19 cellular contexts compared by ENCODE assay signal in genomic region chr2:148907085-148907785, GRCh38.
"Had no signal": no experiment of that assay in that cellular context is flagged by ENCODE, and none has a peak within 500 bp of the region (broad histone marks: within the 10 kb centered on the region; RNA-seq: fewer than 3 reads in every experiment).

No MANE protein-coding gene starts in this region.

- H3K27me3 Mint-ChIP-seq: activated CD8-positive, alpha-beta memory T cell treated with anti-CD3 and anti-CD28 coated beads, Interleukin-2, amount 10 ng/mL, durations not matched to agents 7 days and 5 days; activated T-cell treated with anti-CD3 and anti-CD28 coated beads, Interleukin-2, amount 50 U/mL, for 24 hours; stimulated activated memory B cell treated with anti-CD40 and anti-IgM and Interleukin-4, amounts not matched to agents 10 μg/mL and 1 μg/mL and 100 μg/mL, for 72 hours; T-helper 17 cell had no signal

- H3K27ac Mint-ChIP-seq: activated CD8-positive, alpha-beta memory T cell treated with anti-CD3 and anti-CD28 coated beads, Interleukin-2, amount 10 ng/mL, durations not matched to agents 7 days and 5 days; activated naive CD8-positive, alpha-beta T cell; activated T-cell treated with anti-CD3 and anti-CD28 coated beads, Interleukin-2, amount 50 U/mL, for 24 hours; dendritic cell treated with granulocyte-macrophage colony-stimulating factor and Interleukin-4, amounts not matched to agents 40 ng/mL and 50 ng/mL, for 4 days; effector memory CD8-positive, alpha-beta T cell; stimulated activated memory B cell treated with anti-CD40 and anti-IgM and Interleukin-4, amounts not matched to agents 10 μg/mL and 1 μg/mL and 100 μg/mL, for 72 hours; T-helper 17 cell had no signal

- H3K4me3 Mint-ChIP-seq: activated CD8-positive, alpha-beta memory T cell treated with anti-CD3 and anti-CD28 coated beads, Interleukin-2, amount 10 ng/mL, durations not matched to agents 7 days and 5 days; activated naive CD8-positive, alpha-beta T cell; activated T-cell treated with anti-CD3 and anti-CD28 coated beads, Interleukin-2, amount 50 U/mL, for 24 hours; dendritic cell treated with granulocyte-macrophage colony-stimulating factor and Interleukin-4, amounts not matched to agents 40 ng/mL and 50 ng/mL, for 4 days; effector memory CD8-positive, alpha-beta T cell; stimulated activated memory B cell treated with anti-CD40 and anti-IgM and Interleukin-4, amounts not matched to agents 10 μg/mL and 1 μg/mL and 100 μg/mL, for 72 hours; T-helper 17 cell had no signal

- H3K4me2 ChIP-seq: hepatocyte had no signal

- H3K79me2 ChIP-seq: hepatocyte had no signal

- H3K4me1 Mint-ChIP-seq: activated CD8-positive, alpha-beta memory T cell treated with anti-CD3 and anti-CD28 coated beads, Interleukin-2, amount 10 ng/mL, durations not matched to agents 7 days and 5 days; stimulated activated memory B cell treated with anti-CD40 and anti-IgM and Interleukin-4, amounts not matched to agents 10 μg/mL and 1 μg/mL and 100 μg/mL, for 72 hours had no signal

- H3K27me3 ChIP-seq: brain microvascular endothelial cell, gastroesophageal sphincter, hepatocyte, neutrophil, right atrium auricular region had no signal

- H3K9me3 Mint-ChIP-seq: activated T-cell treated with anti-CD3 and anti-CD28 coated beads, Interleukin-2, amount 50 U/mL, for 24 hours; dendritic cell treated with granulocyte-macrophage colony-stimulating factor and Interleukin-4, amounts not matched to agents 40 ng/mL and 50 ng/mL, for 4 days; effector memory CD8-positive, alpha-beta T cell had no signal

- H3K4me1 ChIP-seq: gastroesophageal sphincter, right atrium auricular region, tibial nerve had no signal

- H3K36me3 ChIP-seq: brain microvascular endothelial cell, gastroesophageal sphincter, neutrophil, right atrium auricular region, tibial nerve had no signal

- ATAC-seq: activated CD8-positive, alpha-beta memory T cell treated with anti-CD3 and anti-CD28 coated beads, Interleukin-2, amount 10 ng/mL, durations not matched to agents 7 days and 5 days; effector memory CD8-positive, alpha-beta T cell; gastroesophageal sphincter; stimulated activated memory B cell treated with anti-CD40 and anti-IgM and Interleukin-4, amounts not matched to agents 10 μg/mL and 1 μg/mL and 100 μg/mL, for 72 hours; T-helper 17 cell had no signal

- H2AFZ ChIP-seq: hepatocyte had no signal

- H3K9me3 ChIP-seq: gastroesophageal sphincter, neutrophil, right atrium auricular region had no signal

- FAIRE-seq: small intestine, TTC549 had no signal

- H3K27ac ChIP-seq: brain microvascular endothelial cell, epithelial cell of prostate, gastroesophageal sphincter, hepatocyte, neutrophil, right atrium auricular region, tibial nerve had no signal

- DNase-seq: activated CD8-positive, alpha-beta memory T cell treated with anti-CD3 and anti-CD28 coated beads, Interleukin-2, amount 10 ng/mL, durations not matched to agents 7 days and 5 days; activated gamma-delta T cell; activated T-cell treated with anti-CD3 and anti-CD28 coated beads, Interleukin-2, amount 50 U/mL, for 24 hours; brain microvascular endothelial cell; cerebellar nuclear complex; effector memory CD8-positive, alpha-beta T cell; kidney glomerular epithelial cell; small intestine; T-helper 17 cell had no signal

- H3K4me3 ChIP-seq: gastroesophageal sphincter, hepatocyte, right atrium auricular region, tibial nerve had no signal
